ENCODE assay signal across 9 cellular contexts in genomic region chr2:203683932-203684556, GRCh38. TPM values are rescaled to one million over a fixed set of nuclear protein-coding genes. Genes with fewer than 3 reads are reported as not detected.
A peak's percentile ranks its signal among the peaks of the same experiment; 100 is the strongest.
DNase-seq lines count a peak whose midpoint lies in the region; ATAC-seq and TF ChIP-seq lines count a peak whose summit lies in the region.
"Had no signal": no experiment of that assay in that cellular context is flagged by ENCODE, and none has a peak within 500 bp of the region (broad histone marks: within the 10 kb centered on the region; RNA-seq: fewer than 3 reads in every experiment).

No MANE protein-coding gene starts in this region.

- H3K9me3 ChIP-seq in Panc1 (ENCODE audit: control insufficient read depth, insufficient read depth, low read depth, low read length) (no peaks in the 10 kb centered on the region), stomach smooth muscle (ENCODE audit: control insufficient read depth in 2 of 2, low read length in 2 of 2) (no peaks in the 10 kb centered on the region)
- H3K9me3 ChIP-seq: BLaER1 had no signal

- DNase-seq in activated CD4-positive, alpha-beta T cell treated with anti-CD3 and anti-CD28 coated beads for 36 hours, result peak; percentile 66
- no peak for DNase-seq in activated CD4-positive, alpha-beta T cell treated with anti-CD3 and anti-CD28 coated beads for 1 hour
- DNase-seq in Panc1 (ENCODE audit: low read depth, low spot score) (no peak), fibroblast of villous mesenchyme (ENCODE audit: low read depth) (peak; percentile 68), COLO668 (lab: John Stamatoyannopoulos, UW; ENCODE audit: unreplicated experiment) (no peak)
- DNase-seq in activated T-helper 2 cell treated with anti-CD3 and anti-CD28 coated beads, Interferon-gamma antibody, Interleukin-2, Interleukin-4, amounts not matched to agents 10 μg/mL and 5 μg/mL and 100 μg/mL, durations not matched to agents 14 hours and 24 hours and 36 hours (ENCODE audit: low spot score), result no peak

- no peak for TF ChIP-seq CTCF in Panc1 (IDR thresholded peaks at IDR 0.05)
- no peak for TF ChIP-seq CTCF in fibroblast of villous mesenchyme (IDR thresholded peaks at IDR 0.05; ENCODE audit: insufficient read depth, low read depth, low read length)

- H3K4me3 ChIP-seq in Panc1 (ENCODE audit: low read depth in 2 of 2, low read length in 2 of 2) (no peak overlapping the region), fibroblast of villous mesenchyme (ENCODE audit: low read depth, low read length) (no peak overlapping the region), stomach smooth muscle (ENCODE audit: low read length in 2 of 2) (no peak overlapping the region)
- H3K4me3 ChIP-seq: BLaER1 had no signal

- no peaks in the 10 kb centered on the region for H3K9me3 Mint-ChIP-seq in activated CD4-positive, alpha-beta T cell treated with anti-CD3 and anti-CD28 coated beads for 36 hours (ENCODE audit: low read depth)
- peaks cover under 1% of the 10 kb centered on the region for H3K9me3 Mint-ChIP-seq in activated T-helper 2 cell treated with anti-CD3 and anti-CD28 coated beads, Interferon-gamma antibody, Interleukin-2, Interleukin-4, amounts not matched to agents 10 μg/mL and 5 μg/mL and 100 μg/mL, durations not matched to agents 14 hours and 24 hours and 36 hours

- no TSS peak for BruUV-seq in Panc1 (replicated peaks; lab: Mats Ljungman, UMichigan)

- H3K27me3 ChIP-seq in Panc1 (ENCODE audit: control insufficient read depth, insufficient read depth, low read length), result no peaks in the 10 kb centered on the region
- H3K27me3 ChIP-seq in stomach smooth muscle (ENCODE audit: control insufficient read depth in 1 of 2, insufficient read depth in 2 of 2, low read length in 2 of 2), result no peaks in the 10 kb centered on the region
- H3K27me3 ChIP-seq: BLaER1 had no signal

- H3K36me3 Mint-ChIP-seq in activated CD4-positive, alpha-beta T cell treated with anti-CD3 and anti-CD28 coated beads for 36 hours (ENCODE audit: low read depth), result no peaks in the 10 kb centered on the region
- peaks cover 3% of the 10 kb centered on the region for H3K36me3 Mint-ChIP-seq in activated T-helper 2 cell treated with anti-CD3 and anti-CD28 coated beads, Interferon-gamma antibody, Interleukin-2, Interleukin-4, amounts not matched to agents 10 μg/mL and 5 μg/mL and 100 μg/mL, durations not matched to agents 14 hours and 24 hours and 36 hours (ENCODE audit: low read depth)

- no peaks in the 10 kb centered on the region for H3K36me3 ChIP-seq in Panc1 (ENCODE audit: control insufficient read depth, insufficient read depth, low read length)
- no peaks in the 10 kb centered on the region for H3K36me3 ChIP-seq in stomach smooth muscle (ENCODE audit: control insufficient read depth in 2 of 2, insufficient read depth in 2 of 2, low read length in 2 of 2)
- H3K36me3 ChIP-seq: BLaER1 had no signal

- H3K4me1 ChIP-seq in Panc1 (ENCODE audit: control insufficient read depth, insufficient read depth, low read length), result no peaks in the 10 kb centered on the region
- peaks cover 16% of the 10 kb centered on the region for H3K4me1 ChIP-seq in stomach smooth muscle (ENCODE audit: control insufficient read depth, insufficient read depth, low read length)

- peaks cover 34% of the 10 kb centered on the region for H3K4me1 Mint-ChIP-seq in activated CD4-positive, alpha-beta T cell treated with anti-CD3 and anti-CD28 coated beads for 36 hours
- peaks cover 44% of the 10 kb centered on the region for H3K4me1 Mint-ChIP-seq in activated T-helper 2 cell treated with anti-CD3 and anti-CD28 coated beads, Interferon-gamma antibody, Interleukin-2, Interleukin-4, amounts not matched to agents 10 μg/mL and 5 μg/mL and 100 μg/mL, durations not matched to agents 14 hours and 24 hours and 36 hours (ENCODE audit: low read depth)

- peak; percentile 99 for ATAC-seq in activated CD4-positive, alpha-beta T cell treated with anti-CD3 and anti-CD28 coated beads for 36 hours
- ATAC-seq in HG02571 (IDR thresholded peaks at IDR 0.05; ENCODE audit: unreplicated experiment), result peak; percentile 97
- peak; percentile 81 for ATAC-seq in Panc1

- H3K9ac ChIP-seq in stomach smooth muscle (ENCODE audit: low read length in 2 of 2), result no peak overlapping the region
- H3K9ac ChIP-seq: BLaER1 had no signal

- H3K27ac ChIP-seq in Panc1 (ENCODE audit: low read length) (no peak overlapping the region), stomach smooth muscle (ENCODE audit: low read length) (peak overlapping the region; percentile 42)
- H3K27ac ChIP-seq: BLaER1 had no signal

- intact Hi-C loops in activated CD4-positive, alpha-beta T cell treated with anti-CD3 and anti-CD28 coated beads for 36 hours (cut with DNase I, micrococcal nuclease), result no loop called here
- intact Hi-C loops in Panc1 (cut with micrococcal nuclease; ENCODE audit: unreplicated experiment), result no loop called here
- intact Hi-C loops in activated T-helper 2 cell treated with anti-CD3 and anti-CD28 coated beads, Interferon-gamma antibody, Interleukin-2, Interleukin-4, amounts not matched to agents 10 μg/mL and 5 μg/mL and 100 μg/mL, durations not matched to agents 14 hours and 24 hours and 36 hours (cut with micrococcal nuclease), result no loop called here

- in situ Hi-C loops in Panc1 (cut with HindIII; ENCODE audit: low pct_unique_long_range_greater_than_20kb, low sequenced_read_pairs), result no loop called here

- H3K4me3 Mint-ChIP-seq in activated CD4-positive, alpha-beta T cell treated with anti-CD3 and anti-CD28 coated beads for 36 hours, result no peak overlapping the region
- H3K4me3 Mint-ChIP-seq in activated T-helper 2 cell treated with anti-CD3 and anti-CD28 coated beads, Interferon-gamma antibody, Interleukin-2, Interleukin-4, amounts not matched to agents 10 μg/mL and 5 μg/mL and 100 μg/mL, durations not matched to agents 14 hours and 24 hours and 36 hours (ENCODE audit: low read depth), result no peak overlapping the region

- CTCF ChIA-PET in activated CD4-positive, alpha-beta T cell treated with anti-CD3 and anti-CD28 coated beads for 36 hours (lab: Charles Lee), result interaction anchor here (0.7 to 1.1 kb wide), 3 partner anchors 10 to 131 kb away, joined by 3 to 4 read pairs (median 4); no protein-coding TSS in a partner anchor
- CTCF ChIA-PET in Panc1 (lab: Charles Lee), result no interaction called here

- no peak overlapping the region for H3K27ac Mint-ChIP-seq in activated CD4-positive, alpha-beta T cell treated with anti-CD3 and anti-CD28 coated beads for 36 hours
- H3K27ac Mint-ChIP-seq in activated T-helper 2 cell treated with anti-CD3 and anti-CD28 coated beads, Interferon-gamma antibody, Interleukin-2, Interleukin-4, amounts not matched to agents 10 μg/mL and 5 μg/mL and 100 μg/mL, durations not matched to agents 14 hours and 24 hours and 36 hours, result no peak overlapping the region

- no peaks in the 10 kb centered on the region for H3K27me3 Mint-ChIP-seq in activated CD4-positive, alpha-beta T cell treated with anti-CD3 and anti-CD28 coated beads for 36 hours
- H3K27me3 Mint-ChIP-seq in activated T-helper 2 cell treated with anti-CD3 and anti-CD28 coated beads, Interferon-gamma antibody, Interleukin-2, Interleukin-4, amounts not matched to agents 10 μg/mL and 5 μg/mL and 100 μg/mL, durations not matched to agents 14 hours and 24 hours and 36 hours (ENCODE audit: low read depth), result no peaks in the 10 kb centered on the region

- POLR2A ChIA-PET in activated CD4-positive, alpha-beta T cell treated with anti-CD3 and anti-CD28 coated beads for 36 hours (lab: Charles Lee), result no interaction called here
- POLR2A ChIA-PET in Panc1 (lab: Charles Lee), result no interaction called here

RNA-seq across cellular contexts. Expression of gene CD28, which starts 22.4 kb away (rescaled TPM):
- 100 to 1,000 TPM; 175 TPM for total RNA-seq in activated CD4-positive, alpha-beta T cell treated with anti-CD3 and anti-CD28 coated beads for 36 hours
- total RNA-seq in Panc1 (2021; ENCODE audit: unreplicated experiment) (0.21 TPM), fibroblast of villous mesenchyme (not detected in 2 replicates)
- polyA plus RNA-seq in Panc1 (2012; ENCODE audit: insufficient read length), result not detected
- total RNA-seq in activated T-helper 2 cell treated with anti-CD3 and anti-CD28 coated beads, Interferon-gamma antibody, Interleukin-2, Interleukin-4, amounts not matched to agents 10 μg/mL and 5 μg/mL and 100 μg/mL, durations not matched to agents 14 hours and 24 hours and 36 hours, result 53.6 and 59.3 TPM in 2 replicates

Comparison
In these comparisons a context has a peak if more than half of its experiments do, and no peak if none do; other contexts are left out.
1. DNase-seq: peak in activated CD4-positive, alpha-beta T cell treated with anti-CD3 and anti-CD28 coated beads for 36 hours (single experiment) and fibroblast of villous mesenchyme (single experiment); none in activated CD4-positive, alpha-beta T cell treated with anti-CD3 and anti-CD28 coated beads for 1 hour (single experiment), Panc1 (single experiment), activated T-helper 2 cell treated with anti-CD3 and anti-CD28 coated beads, Interferon-gamma antibody, Interleukin-2, Interleukin-4, amounts not matched to agents 10 μg/mL and 5 μg/mL and 100 μg/mL, durations not matched to agents 14 hours and 24 hours and 36 hours (single experiment) and COLO668 (single experiment).
2. RNA of gene CD28, which starts 22.4 kb away (total RNA-seq): 175 TPM in activated CD4-positive, alpha-beta T cell treated with anti-CD3 and anti-CD28 coated beads for 36 hours and 53.6 to 59.3 TPM in activated T-helper 2 cell treated with anti-CD3 and anti-CD28 coated beads, Interferon-gamma antibody, Interleukin-2, Interleukin-4, amounts not matched to agents 10 μg/mL and 5 μg/mL and 100 μg/mL, durations not matched to agents 14 hours and 24 hours and 36 hours; 0.21 TPM in Panc1 (single experiment) and not detected in fibroblast of villous mesenchyme; every median in the first group is over 10 times any median in the second.
3. Peak in every context shown above with its lines, with median percentiles within 50 percentile points of each other: ATAC-seq.